1 cellular context compared by ENCODE assay signal in genomic region chr19:4988770-4989251, GRCh38.
TF ChIP-seq lines count a peak whose summit lies in the region.

No MANE protein-coding gene starts in this region.

TF ChIP-seq in H1, 55 proteins besides CTCF, POLR2A, EP300 and RAD21:
- no peak for TF ChIP-seq CREB1 (IDR thresholded peaks at IDR 0.05)
